3 cellular contexts compared by ENCODE assay signal in the genomic region with DNA sequence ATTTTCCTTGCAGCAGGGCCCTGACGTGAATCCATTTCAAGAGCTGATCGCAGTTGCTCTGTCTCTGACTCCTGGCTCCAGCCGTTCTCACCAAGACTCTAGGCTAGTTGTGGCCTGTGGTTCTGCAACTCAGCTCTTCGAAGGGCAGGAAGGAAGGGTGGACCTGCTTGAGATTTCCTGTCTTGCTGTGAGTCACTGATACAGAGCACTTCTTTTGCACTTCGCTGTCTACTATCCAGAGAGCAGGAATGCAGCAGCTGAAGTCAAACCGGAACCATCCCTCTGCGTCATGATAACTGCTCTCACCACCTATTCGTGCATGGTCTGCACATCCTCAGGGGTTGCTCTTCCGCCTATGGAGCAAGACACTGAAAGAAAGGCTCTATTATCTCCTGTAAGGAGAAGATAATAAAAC.
TF ChIP-seq lines count a peak whose summit lies in the region.

No MANE protein-coding gene starts in this region.

TF ChIP-seq in liver, 16 proteins besides CTCF, POLR2A, EP300 and RAD21:
- TF ChIP-seq HNF4G (IDR thresholded peaks at IDR 0.05) (no peak), FOXA1 (IDR thresholded peaks at IDR 0.05) (no peak), EGR1 (IDR thresholded peaks at IDR 0.05; ENCODE audit: low read depth in 2 of 2) (no peak), GABPA (IDR thresholded peaks at IDR 0.05 in 1 of 2, conservative IDR thresholded peaks at IDR 0.05 in 1 of 2) (no peak), FOXA2 (IDR thresholded peaks at IDR 0.05) (no peak), JUND (IDR thresholded peaks at IDR 0.05) (peak; percentile 46 to 64), NR2F2 (IDR thresholded peaks at IDR 0.05) (peak; percentile 17), TAF1 (conservative IDR thresholded peaks at IDR 0.05) (peak; percentile 64), RXRA (IDR thresholded peaks at IDR 0.05) (no peak), HNF4A (conservative IDR thresholded peaks at IDR 0.05) (no peak), SP1 (IDR thresholded peaks at IDR 0.05) (peak; percentile 53), YY1 (IDR thresholded peaks at IDR 0.05) (no peak)
- TF ChIP-seq, protein P1, sequence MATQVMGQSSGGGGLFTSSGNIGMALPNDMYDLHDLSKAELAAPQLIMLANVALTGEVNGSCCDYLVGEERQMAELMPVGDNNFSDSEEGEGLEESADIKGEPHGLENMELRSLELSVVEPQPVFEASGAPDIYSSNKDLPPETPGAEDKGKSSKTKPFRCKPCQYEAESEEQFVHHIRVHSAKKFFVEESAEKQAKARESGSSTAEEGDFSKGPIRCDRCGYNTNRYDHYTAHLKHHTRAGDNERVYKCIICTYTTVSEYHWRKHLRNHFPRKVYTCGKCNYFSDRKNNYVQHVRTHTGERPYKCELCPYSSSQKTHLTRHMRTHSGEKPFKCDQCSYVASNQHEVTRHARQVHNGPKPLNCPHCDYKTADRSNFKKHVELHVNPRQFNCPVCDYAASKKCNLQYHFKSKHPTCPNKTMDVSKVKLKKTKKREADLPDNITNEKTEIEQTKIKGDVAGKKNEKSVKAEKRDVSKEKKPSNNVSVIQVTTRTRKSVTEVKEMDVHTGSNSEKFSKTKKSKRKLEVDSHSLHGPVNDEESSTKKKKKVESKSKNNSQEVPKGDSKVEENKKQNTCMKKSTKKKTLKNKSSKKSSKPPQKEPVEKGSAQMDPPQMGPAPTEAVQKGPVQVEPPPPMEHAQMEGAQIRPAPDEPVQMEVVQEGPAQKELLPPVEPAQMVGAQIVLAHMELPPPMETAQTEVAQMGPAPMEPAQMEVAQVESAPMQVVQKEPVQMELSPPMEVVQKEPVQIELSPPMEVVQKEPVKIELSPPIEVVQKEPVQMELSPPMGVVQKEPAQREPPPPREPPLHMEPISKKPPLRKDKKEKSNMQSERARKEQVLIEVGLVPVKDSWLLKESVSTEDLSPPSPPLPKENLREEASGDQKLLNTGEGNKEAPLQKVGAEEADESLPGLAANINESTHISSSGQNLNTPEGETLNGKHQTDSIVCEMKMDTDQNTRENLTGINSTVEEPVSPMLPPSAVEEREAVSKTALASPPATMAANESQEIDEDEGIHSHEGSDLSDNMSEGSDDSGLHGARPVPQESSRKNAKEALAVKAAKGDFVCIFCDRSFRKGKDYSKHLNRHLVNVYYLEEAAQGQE (IDR thresholded peaks at IDR 0.05): no peak
- TF ChIP-seq, protein P2, sequence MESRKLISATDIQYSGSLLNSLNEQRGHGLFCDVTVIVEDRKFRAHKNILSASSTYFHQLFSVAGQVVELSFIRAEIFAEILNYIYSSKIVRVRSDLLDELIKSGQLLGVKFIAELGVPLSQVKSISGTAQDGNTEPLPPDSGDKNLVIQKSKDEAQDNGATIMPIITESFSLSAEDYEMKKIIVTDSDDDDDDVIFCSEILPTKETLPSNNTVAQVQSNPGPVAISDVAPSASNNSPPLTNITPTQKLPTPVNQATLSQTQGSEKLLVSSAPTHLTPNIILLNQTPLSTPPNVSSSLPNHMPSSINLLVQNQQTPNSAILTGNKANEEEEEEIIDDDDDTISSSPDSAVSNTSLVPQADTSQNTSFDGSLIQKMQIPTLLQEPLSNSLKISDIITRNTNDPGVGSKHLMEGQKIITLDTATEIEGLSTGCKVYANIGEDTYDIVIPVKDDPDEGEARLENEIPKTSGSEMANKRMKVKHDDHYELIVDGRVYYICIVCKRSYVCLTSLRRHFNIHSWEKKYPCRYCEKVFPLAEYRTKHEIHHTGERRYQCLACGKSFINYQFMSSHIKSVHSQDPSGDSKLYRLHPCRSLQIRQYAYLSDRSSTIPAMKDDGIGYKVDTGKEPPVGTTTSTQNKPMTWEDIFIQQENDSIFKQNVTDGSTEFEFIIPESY (IDR thresholded peaks at IDR 0.05): no peak
- TF ChIP-seq, protein P3, sequence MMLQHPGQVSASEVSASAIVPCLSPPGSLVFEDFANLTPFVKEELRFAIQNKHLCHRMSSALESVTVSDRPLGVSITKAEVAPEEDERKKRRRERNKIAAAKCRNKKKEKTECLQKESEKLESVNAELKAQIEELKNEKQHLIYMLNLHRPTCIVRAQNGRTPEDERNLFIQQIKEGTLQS (IDR thresholded peaks at IDR 0.05): no peak
- TF ChIP-seq, protein P4, sequence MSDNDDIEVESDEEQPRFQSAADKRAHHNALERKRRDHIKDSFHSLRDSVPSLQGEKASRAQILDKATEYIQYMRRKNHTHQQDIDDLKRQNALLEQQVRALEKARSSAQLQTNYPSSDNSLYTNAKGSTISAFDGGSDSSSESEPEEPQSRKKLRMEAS (IDR thresholded peaks at IDR 0.05): no peak

TF ChIP-seq in HepG2, 621 proteins besides CTCF, POLR2A, EP300 and RAD21:
- no peak for TF ChIP-seq RFXAP (CRISPR knock-in tag; IDR thresholded peaks at IDR 0.05; ENCODE audit: borderline replicate concordance)
- TF ChIP-seq ARNT2 (CRISPR knock-in tag; IDR thresholded peaks at IDR 0.05; ENCODE audit: low read depth): no peak
- no peak for TF ChIP-seq ZNF20 (CRISPR knock-in tag; IDR thresholded peaks at IDR 0.05)
- TF ChIP-seq, protein P5, sequence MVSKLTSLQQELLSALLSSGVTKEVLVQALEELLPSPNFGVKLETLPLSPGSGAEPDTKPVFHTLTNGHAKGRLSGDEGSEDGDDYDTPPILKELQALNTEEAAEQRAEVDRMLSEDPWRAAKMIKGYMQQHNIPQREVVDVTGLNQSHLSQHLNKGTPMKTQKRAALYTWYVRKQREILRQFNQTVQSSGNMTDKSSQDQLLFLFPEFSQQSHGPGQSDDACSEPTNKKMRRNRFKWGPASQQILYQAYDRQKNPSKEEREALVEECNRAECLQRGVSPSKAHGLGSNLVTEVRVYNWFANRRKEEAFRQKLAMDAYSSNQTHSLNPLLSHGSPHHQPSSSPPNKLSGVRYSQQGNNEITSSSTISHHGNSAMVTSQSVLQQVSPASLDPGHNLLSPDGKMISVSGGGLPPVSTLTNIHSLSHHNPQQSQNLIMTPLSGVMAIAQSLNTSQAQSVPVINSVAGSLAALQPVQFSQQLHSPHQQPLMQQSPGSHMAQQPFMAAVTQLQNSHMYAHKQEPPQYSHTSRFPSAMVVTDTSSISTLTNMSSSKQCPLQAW (CRISPR knock-in tag; IDR thresholded peaks at IDR 0.05): no peak
- no peak for TF ChIP-seq ZSCAN12 (CRISPR knock-in tag; IDR thresholded peaks at IDR 0.05)
- TF ChIP-seq ZNF44 (CRISPR knock-in tag; IDR thresholded peaks at IDR 0.05): no peak
- TF ChIP-seq TEAD2 (CRISPR knock-in tag; IDR thresholded peaks at IDR 0.05): no peak
- no peak for TF ChIP-seq DR1 (CRISPR knock-in tag; IDR thresholded peaks at IDR 0.05)
- TF ChIP-seq, protein P6, sequence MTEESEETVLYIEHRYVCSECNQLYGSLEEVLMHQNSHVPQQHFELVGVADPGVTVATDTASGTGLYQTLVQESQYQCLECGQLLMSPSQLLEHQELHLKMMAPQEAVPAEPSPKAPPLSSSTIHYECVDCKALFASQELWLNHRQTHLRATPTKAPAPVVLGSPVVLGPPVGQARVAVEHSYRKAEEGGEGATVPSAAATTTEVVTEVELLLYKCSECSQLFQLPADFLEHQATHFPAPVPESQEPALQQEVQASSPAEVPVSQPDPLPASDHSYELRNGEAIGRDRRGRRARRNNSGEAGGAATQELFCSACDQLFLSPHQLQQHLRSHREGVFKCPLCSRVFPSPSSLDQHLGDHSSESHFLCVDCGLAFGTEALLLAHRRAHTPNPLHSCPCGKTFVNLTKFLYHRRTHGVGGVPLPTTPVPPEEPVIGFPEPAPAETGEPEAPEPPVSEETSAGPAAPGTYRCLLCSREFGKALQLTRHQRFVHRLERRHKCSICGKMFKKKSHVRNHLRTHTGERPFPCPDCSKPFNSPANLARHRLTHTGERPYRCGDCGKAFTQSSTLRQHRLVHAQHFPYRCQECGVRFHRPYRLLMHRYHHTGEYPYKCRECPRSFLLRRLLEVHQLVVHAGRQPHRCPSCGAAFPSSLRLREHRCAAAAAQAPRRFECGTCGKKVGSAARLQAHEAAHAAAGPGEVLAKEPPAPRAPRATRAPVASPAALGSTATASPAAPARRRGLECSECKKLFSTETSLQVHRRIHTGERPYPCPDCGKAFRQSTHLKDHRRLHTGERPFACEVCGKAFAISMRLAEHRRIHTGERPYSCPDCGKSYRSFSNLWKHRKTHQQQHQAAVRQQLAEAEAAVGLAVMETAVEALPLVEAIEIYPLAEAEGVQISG (CRISPR knock-in tag; IDR thresholded peaks at IDR 0.05): no peak

TF ChIP-seq in GM12878, 131 proteins besides CTCF, POLR2A, EP300 and RAD21:
- TF ChIP-seq RUNX3 (IDR thresholded peaks at IDR 0.05; ENCODE audit: low read length): 0 out of 2 replicates have a peak, but pooled peaks have one; percentile 10
- TF ChIP-seq, protein P7, sequence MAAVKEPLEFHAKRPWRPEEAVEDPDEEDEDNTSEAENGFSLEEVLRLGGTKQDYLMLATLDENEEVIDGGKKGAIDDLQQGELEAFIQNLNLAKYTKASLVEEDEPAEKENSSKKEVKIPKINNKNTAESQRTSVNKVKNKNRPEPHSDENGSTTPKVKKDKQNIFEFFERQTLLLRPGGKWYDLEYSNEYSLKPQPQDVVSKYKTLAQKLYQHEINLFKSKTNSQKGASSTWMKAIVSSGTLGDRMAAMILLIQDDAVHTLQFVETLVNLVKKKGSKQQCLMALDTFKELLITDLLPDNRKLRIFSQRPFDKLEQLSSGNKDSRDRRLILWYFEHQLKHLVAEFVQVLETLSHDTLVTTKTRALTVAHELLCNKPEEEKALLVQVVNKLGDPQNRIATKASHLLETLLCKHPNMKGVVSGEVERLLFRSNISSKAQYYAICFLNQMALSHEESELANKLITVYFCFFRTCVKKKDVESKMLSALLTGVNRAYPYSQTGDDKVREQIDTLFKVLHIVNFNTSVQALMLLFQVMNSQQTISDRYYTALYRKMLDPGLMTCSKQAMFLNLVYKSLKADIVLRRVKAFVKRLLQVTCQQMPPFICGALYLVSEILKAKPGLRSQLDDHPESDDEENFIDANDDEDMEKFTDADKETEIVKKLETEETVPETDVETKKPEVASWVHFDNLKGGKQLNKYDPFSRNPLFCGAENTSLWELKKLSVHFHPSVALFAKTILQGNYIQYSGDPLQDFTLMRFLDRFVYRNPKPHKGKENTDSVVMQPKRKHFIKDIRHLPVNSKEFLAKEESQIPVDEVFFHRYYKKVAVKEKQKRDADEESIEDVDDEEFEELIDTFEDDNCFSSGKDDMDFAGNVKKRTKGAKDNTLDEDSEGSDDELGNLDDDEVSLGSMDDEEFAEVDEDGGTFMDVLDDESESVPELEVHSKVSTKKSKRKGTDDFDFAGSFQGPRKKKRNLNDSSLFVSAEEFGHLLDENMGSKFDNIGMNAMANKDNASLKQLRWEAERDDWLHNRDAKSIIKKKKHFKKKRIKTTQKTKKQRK (IDR thresholded peaks at IDR 0.05; ENCODE audit: low read depth, low read length): no peak
- TF ChIP-seq, protein P8, sequence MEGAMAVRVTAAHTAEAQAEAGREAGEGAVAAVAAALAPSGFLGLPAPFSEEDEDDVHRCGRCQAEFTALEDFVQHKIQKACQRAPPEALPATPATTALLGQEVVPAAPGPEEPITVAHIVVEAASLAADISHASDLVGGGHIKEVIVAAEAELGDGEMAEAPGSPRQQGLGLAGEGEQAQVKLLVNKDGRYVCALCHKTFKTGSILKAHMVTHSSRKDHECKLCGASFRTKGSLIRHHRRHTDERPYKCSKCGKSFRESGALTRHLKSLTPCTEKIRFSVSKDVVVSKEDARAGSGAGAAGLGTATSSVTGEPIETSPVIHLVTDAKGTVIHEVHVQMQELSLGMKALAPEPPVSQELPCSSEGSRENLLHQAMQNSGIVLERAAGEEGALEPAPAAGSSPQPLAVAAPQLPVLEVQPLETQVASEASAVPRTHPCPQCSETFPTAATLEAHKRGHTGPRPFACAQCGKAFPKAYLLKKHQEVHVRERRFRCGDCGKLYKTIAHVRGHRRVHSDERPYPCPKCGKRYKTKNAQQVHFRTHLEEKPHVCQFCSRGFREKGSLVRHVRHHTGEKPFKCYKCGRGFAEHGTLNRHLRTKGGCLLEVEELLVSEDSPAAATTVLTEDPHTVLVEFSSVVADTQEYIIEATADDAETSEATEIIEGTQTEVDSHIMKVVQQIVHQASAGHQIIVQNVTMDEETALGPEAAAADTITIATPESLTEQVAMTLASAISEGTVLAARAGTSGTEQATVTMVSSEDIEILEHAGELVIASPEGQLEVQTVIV (IDR thresholded peaks at IDR 0.05; ENCODE audit: borderline replicate concordance, partially characterized antibody): no peak
